ENCODE assay signal across 9 cellular contexts in the genomic region with DNA sequence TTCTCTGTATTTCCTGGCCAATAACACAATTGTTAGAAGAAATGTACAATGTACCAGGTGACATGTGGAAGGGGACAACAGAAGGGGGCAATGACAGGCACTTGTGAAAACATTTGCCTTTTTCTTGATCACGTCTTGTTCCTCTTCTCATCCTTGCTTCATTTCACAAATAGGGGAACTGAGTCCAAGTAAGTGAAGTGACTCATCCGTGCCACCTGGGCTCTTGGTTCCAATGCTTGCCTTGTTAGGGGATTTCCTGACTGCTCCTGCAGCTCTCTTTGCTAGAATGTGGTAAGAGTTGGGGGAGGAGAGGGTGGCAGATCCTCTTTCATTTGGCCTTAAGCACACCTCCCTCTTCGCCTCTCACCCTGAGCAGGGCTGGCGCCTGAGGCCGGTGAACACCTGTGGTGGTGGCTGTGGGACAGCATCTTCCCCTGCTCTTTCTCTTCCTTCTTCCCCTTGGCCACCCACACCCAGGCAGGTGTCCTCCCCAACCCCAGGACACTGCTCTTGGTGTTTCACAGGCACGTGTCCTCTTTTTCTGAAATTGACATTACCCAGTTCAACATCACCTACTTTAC. TPM values are rescaled to one million over a fixed set of nuclear protein-coding genes. Genes with fewer than 3 reads are reported as not detected.
A peak's percentile ranks its signal among the peaks of the same experiment; 100 is the strongest.
DNase-seq lines count a peak whose midpoint lies in the region; ATAC-seq, FAIRE-seq and TF ChIP-seq lines count a peak whose summit lies in the region.
"Had no signal": no experiment of that assay in that cellular context is flagged by ENCODE, and none has a peak within 500 bp of the region (broad histone marks: within the 10 kb centered on the region; RNA-seq: fewer than 3 reads in every experiment).

No MANE protein-coding gene starts in this region.

- no peak overlapping the region for H3K4me3 Mint-ChIP-seq in activated naive CD4-positive, alpha-beta T cell treated with anti-CD3 and anti-CD28 coated beads, Interleukin-2, amount 10 ng/mL, durations not matched to agents 7 days and 5 days

- DNase-seq in NOMO-1 treated with dmso at 0.1 percent for 144 hours (lab: John Stamatoyannopoulos, UW; ENCODE audit: unreplicated experiment): peak; percentile 98
- peak; percentile 66 for DNase-seq in activated naive CD4-positive, alpha-beta T cell treated with anti-CD3 and anti-CD28 coated beads, Interleukin-2, amount 10 ng/mL, durations not matched to agents 7 days and 5 days
- peak; percentile 56 for DNase-seq in stimulated activated CD4-positive, alpha-beta T cell treated with anti-CD3 and anti-CD28 coated beads, Interleukin-4, amount 100 ng/mL, for 24 hours
- no peak for DNase-seq in ureter (ENCODE audit: low spot score)
- DNase-seq in D721Med (ENCODE audit: insufficient read length, low spot score): no peak
- DNase-seq in SJCRH30: no peak

- peak overlapping the region; percentile 91 for H3K27ac Mint-ChIP-seq in activated naive CD4-positive, alpha-beta T cell treated with anti-CD3 and anti-CD28 coated beads, Interleukin-2, amount 10 ng/mL, durations not matched to agents 7 days and 5 days

- CTCF ChIA-PET in activated naive CD4-positive, alpha-beta T cell treated with anti-CD3 and anti-CD28 coated beads, Interleukin-2, amount 10 ng/mL, durations not matched to agents 7 days and 5 days (lab: Charles Lee): interaction anchor here (0.6 to 1.0 kb wide), 2 partner anchors 19 to 513 kb away, joined by 3 read pairs; no protein-coding TSS in a partner anchor

- no peak for TF ChIP-seq CTCF in D721Med (IDR thresholded peaks at IDR 0.05; ENCODE audit: insufficient read depth, missing control alignments)

- no peak overlapping the region for H3K27ac ChIP-seq in SJCRH30

- no peaks in the 10 kb centered on the region for H3K9me3 Mint-ChIP-seq in activated naive CD4-positive, alpha-beta T cell treated with anti-CD3 and anti-CD28 coated beads, Interleukin-2, amount 10 ng/mL, durations not matched to agents 7 days and 5 days

- no peaks in the 10 kb centered on the region for H3K36me3 Mint-ChIP-seq in activated naive CD4-positive, alpha-beta T cell treated with anti-CD3 and anti-CD28 coated beads, Interleukin-2, amount 10 ng/mL, durations not matched to agents 7 days and 5 days

- ATAC-seq in GM18519 (IDR thresholded peaks at IDR 0.05; ENCODE audit: low FRiP score, unreplicated experiment) (peak; percentile 54), HG02852 (IDR thresholded peaks at IDR 0.05; ENCODE audit: unreplicated experiment) (peak; percentile 81)

- H3K27me3 Mint-ChIP-seq in activated naive CD4-positive, alpha-beta T cell treated with anti-CD3 and anti-CD28 coated beads, Interleukin-2, amount 10 ng/mL, durations not matched to agents 7 days and 5 days: peaks cover 11% of the 10 kb centered on the region

- no peaks in the 10 kb centered on the region for H3K36me3 ChIP-seq in SJCRH30

- H3K9me3 ChIP-seq in SJCRH30 (replicated peaks): no peaks in the 10 kb centered on the region

- H3K4me1 Mint-ChIP-seq in activated naive CD4-positive, alpha-beta T cell treated with anti-CD3 and anti-CD28 coated beads, Interleukin-2, amount 10 ng/mL, durations not matched to agents 7 days and 5 days: peaks cover 46% of the 10 kb centered on the region

- H3K4me3 ChIP-seq in SJCRH30: no peak overlapping the region

- peaks cover 20% of the 10 kb centered on the region for H3K27me3 ChIP-seq in SJCRH30

- no peaks in the 10 kb centered on the region for H3K4me1 ChIP-seq in SJCRH30

- no peak for FAIRE-seq in D721Med (lab: Jason Lieb, UNC)

RNA-seq across cellular contexts. Expression of a gene that starts 2.2 kb away (rescaled TPM):
- total RNA-seq in ureter: 27.1 TPM
- total RNA-seq in SJCRH30 (2014; rRNA removed; shearing (Covaris generic)): not detected in 2 replicates
- total RNA-seq: NCI-H460 had no signal

RNA-seq across cellular contexts. Expression of a gene that starts 27.1 kb away (rescaled TPM):
- total RNA-seq in ureter: 25.3 TPM
- total RNA-seq in SJCRH30 (2014; rRNA removed; shearing (Covaris generic)): not detected in 2 replicates
- total RNA-seq: NCI-H460 had no signal

RNA-seq across cellular contexts. Expression of a gene that starts 47.5 kb away (rescaled TPM):
- total RNA-seq in ureter: 11.7 TPM
- not detected in 2 replicates for total RNA-seq in SJCRH30 (2014; rRNA removed; shearing (Covaris generic))
- total RNA-seq: NCI-H460 had no signal

Comparison
In these comparisons a context has a peak if more than half of its experiments do, and no peak if none do; other contexts are left out.
1. DNase-seq: peak in NOMO-1 treated with dmso at 0.1 percent for 144 hours (single experiment), activated naive CD4-positive, alpha-beta T cell treated with anti-CD3 and anti-CD28 coated beads, Interleukin-2, amount 10 ng/mL, durations not matched to agents 7 days and 5 days (single experiment) and stimulated activated CD4-positive, alpha-beta T cell treated with anti-CD3 and anti-CD28 coated beads, Interleukin-4, amount 100 ng/mL, for 24 hours (single experiment); none in ureter (single experiment), D721Med (single experiment) and SJCRH30 (0 of 2).
2. RNA of a gene that starts 2.2 kb away (total RNA-seq): 27.1 TPM in ureter (single experiment); not detected in SJCRH30; every median in the first group is over 10 times any median in the second.
3. RNA of a gene that starts 27.1 kb away (total RNA-seq): 25.3 TPM in ureter (single experiment); not detected in SJCRH30; every median in the first group is over 10 times any median in the second.
4. RNA of a gene that starts 47.5 kb away (total RNA-seq): 11.7 TPM in ureter (single experiment); not detected in SJCRH30; every median in the first group is over 10 times any median in the second.